In genomic region chr4:15245006-15245530, GRCh38 we compare ENCODE assay signal across 2 cellular contexts.
A peak's percentile ranks its signal among the peaks of the same experiment; 100 is the strongest.
TF ChIP-seq lines count a peak whose summit lies in the region.

No MANE protein-coding gene starts in this region.

TF ChIP-seq in IMR-90, 13 proteins besides CTCF, POLR2A, EP300 and RAD21:
- TF ChIP-seq FOS (IDR thresholded peaks at IDR 0.05; ENCODE audit: low read depth, low read length), result no peak
- no peak for TF ChIP-seq CHD1 (IDR thresholded peaks at IDR 0.05; ENCODE audit: low read depth, low read length)
- no peak for TF ChIP-seq MAFK (IDR thresholded peaks at IDR 0.05; ENCODE audit: low read depth, low read length)
- TF ChIP-seq SMC3 (IDR thresholded peaks at IDR 0.05; ENCODE audit: low read depth, low read length), result no peak
- TF ChIP-seq ELK1 (IDR thresholded peaks at IDR 0.05; ENCODE audit: borderline replicate concordance, low read depth, low read length), result no peak
- TF ChIP-seq RFX5 (IDR thresholded peaks at IDR 0.05; ENCODE audit: low read depth, low read length), result no peak
- TF ChIP-seq RCOR1 (IDR thresholded peaks at IDR 0.05; ENCODE audit: insufficient replicate concordance, low read length), result no peak
- no peak for TF ChIP-seq NFE2L2 (IDR thresholded peaks at IDR 0.05; ENCODE audit: low read depth, low read length)
- TF ChIP-seq USF2 (IDR thresholded peaks at IDR 0.05; ENCODE audit: low read depth, low read length), result no peak
- TF ChIP-seq MAZ (IDR thresholded peaks at IDR 0.05; ENCODE audit: borderline replicate concordance, low read depth, low read length), result no peak
- no peak for TF ChIP-seq CEBPB (IDR thresholded peaks at IDR 0.05; ENCODE audit: low read depth, low read length)
- no peak for TF ChIP-seq MXI1 (IDR thresholded peaks at IDR 0.05; ENCODE audit: borderline replicate concordance, low read depth, low read length)
- no peak for TF ChIP-seq BHLHE40 (IDR thresholded peaks at IDR 0.05; ENCODE audit: low read depth, low read length)

TF ChIP-seq in K562, 482 proteins besides CTCF, POLR2A, EP300 and RAD21:
- TF ChIP-seq FOXJ2 (tag; IDR thresholded peaks at IDR 0.05) (0 out of 2 replicates have a peak, but pooled peaks have one; percentile 36), ARID1B (IDR thresholded peaks at IDR 0.05) (peak; percentile 37), FOSL1 (tag; conservative IDR thresholded peaks at IDR 0.05) (peak; percentile 24; the same call in 1 of the 2 replicates), PKNOX1 (IDR thresholded peaks at IDR 0.05) (0 out of 2 replicates have a peak, but pooled peaks have one; percentile 12), ESRRA (IDR thresholded peaks at IDR 0.05; ENCODE audit: borderline replicate concordance, low read depth) (no peak), ADNP (tag; IDR thresholded peaks at IDR 0.05) (no peak), NFE2 (IDR thresholded peaks at IDR 0.05; ENCODE audit: low read depth) (peak; percentile 46; the same call in 1 of the 2 replicates), DPF2 (IDR thresholded peaks at IDR 0.05) (0 out of 2 replicates have a peak, but pooled peaks have one; percentile 18), L3MBTL2 (IDR thresholded peaks at IDR 0.05) (no peak), JUND (IDR thresholded peaks at IDR 0.05; ENCODE audit: borderline replicate concordance, low read depth, low read length) (peak; percentile 73), JUND (tag; IDR thresholded peaks at IDR 0.05; ENCODE audit: borderline replicate concordance, low read depth, low read length) (peak; percentile 41; the same call in 1 of the 3 replicates), C11orf30 (IDR thresholded peaks at IDR 0.05; ENCODE audit: low read depth) (0 out of 2 replicates have a peak, but pooled peaks have one; percentile 12), MAFG (tag; conservative IDR thresholded peaks at IDR 0.05) (peak; percentile 35; the same call in 1 of the 2 replicates), MAFF (IDR thresholded peaks at IDR 0.05; ENCODE audit: low read length) (0 out of 2 replicates have a peak, but pooled peaks have one; percentile 6)
- TF ChIP-seq, protein P1, sequence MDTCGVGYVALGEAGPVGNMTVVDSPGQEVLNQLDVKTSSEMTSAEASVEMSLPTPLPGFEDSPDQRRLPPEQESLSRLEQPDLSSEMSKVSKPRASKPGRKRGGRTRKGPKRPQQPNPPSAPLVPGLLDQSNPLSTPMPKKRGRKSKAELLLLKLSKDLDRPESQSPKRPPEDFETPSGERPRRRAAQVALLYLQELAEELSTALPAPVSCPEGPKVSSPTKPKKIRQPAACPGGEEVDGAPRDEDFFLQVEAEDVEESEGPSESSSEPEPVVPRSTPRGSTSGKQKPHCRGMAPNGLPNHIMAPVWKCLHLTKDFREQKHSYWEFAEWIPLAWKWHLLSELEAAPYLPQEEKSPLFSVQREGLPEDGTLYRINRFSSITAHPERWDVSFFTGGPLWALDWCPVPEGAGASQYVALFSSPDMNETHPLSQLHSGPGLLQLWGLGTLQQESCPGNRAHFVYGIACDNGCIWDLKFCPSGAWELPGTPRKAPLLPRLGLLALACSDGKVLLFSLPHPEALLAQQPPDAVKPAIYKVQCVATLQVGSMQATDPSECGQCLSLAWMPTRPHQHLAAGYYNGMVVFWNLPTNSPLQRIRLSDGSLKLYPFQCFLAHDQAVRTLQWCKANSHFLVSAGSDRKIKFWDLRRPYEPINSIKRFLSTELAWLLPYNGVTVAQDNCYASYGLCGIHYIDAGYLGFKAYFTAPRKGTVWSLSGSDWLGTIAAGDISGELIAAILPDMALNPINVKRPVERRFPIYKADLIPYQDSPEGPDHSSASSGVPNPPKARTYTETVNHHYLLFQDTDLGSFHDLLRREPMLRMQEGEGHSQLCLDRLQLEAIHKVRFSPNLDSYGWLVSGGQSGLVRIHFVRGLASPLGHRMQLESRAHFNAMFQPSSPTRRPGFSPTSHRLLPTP (IDR thresholded peaks at IDR 0.05; ENCODE audit: borderline replicate concordance, extremely low read depth, insufficient read length), result no peak
- TF ChIP-seq, protein P2, sequence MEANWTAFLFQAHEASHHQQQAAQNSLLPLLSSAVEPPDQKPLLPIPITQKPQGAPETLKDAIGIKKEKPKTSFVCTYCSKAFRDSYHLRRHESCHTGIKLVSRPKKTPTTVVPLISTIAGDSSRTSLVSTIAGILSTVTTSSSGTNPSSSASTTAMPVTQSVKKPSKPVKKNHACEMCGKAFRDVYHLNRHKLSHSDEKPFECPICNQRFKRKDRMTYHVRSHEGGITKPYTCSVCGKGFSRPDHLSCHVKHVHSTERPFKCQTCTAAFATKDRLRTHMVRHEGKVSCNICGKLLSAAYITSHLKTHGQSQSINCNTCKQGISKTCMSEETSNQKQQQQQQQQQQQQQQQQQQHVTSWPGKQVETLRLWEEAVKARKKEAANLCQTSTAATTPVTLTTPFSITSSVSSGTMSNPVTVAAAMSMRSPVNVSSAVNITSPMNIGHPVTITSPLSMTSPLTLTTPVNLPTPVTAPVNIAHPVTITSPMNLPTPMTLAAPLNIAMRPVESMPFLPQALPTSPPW (CRISPR knock-in tag; IDR thresholded peaks at IDR 0.05), result 0 out of 2 replicates have a peak, but pooled peaks have one; percentile 35
TF ChIP-seq in K562: peak in this region for 11.
